ENCODE assay signal across 1 cellular context in the genomic region with DNA sequence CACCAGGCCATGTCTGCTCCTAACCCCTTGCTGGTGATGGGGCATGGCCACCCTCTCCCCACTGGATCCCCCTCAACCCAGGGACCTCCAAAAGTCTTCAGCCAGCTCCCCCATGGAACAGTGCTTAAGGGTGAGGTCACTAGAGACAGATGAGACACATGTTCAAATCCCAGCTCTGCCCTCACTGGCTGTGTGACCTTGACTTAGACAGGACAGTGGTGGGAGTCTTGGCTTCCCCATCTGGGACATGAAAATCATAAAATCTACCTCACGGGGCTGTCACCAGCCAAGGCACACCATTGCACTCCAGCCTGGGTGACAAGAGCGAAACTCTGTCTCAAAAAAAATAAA.
TF ChIP-seq lines count a peak whose summit lies in the region.

No MANE protein-coding gene starts in this region.

TF ChIP-seq in K562, 482 proteins besides CTCF, POLR2A, EP300 and RAD21:
- TF ChIP-seq PML (IDR thresholded peaks at IDR 0.05; ENCODE audit: low read length): no peak
- no peak for TF ChIP-seq ZNF217 (CRISPR knock-in tag; IDR thresholded peaks at IDR 0.05)
- no peak for TF ChIP-seq KDM5B (IDR thresholded peaks at IDR 0.05; ENCODE audit: insufficient replicate concordance, low read depth, low read length)
- TF ChIP-seq HLTF (IDR thresholded peaks at IDR 0.05): no peak
- no peak for TF ChIP-seq ELF4 (CRISPR knock-in tag; IDR thresholded peaks at IDR 0.05)
- no peak for TF ChIP-seq ZNF175 (CRISPR knock-in tag; IDR thresholded peaks at IDR 0.05; ENCODE audit: low read depth)
- TF ChIP-seq C11orf30 (IDR thresholded peaks at IDR 0.05; ENCODE audit: low read depth): no peak
